In genomic region chr13:20995245-20995829, GRCh38 we compare ENCODE assay signal across 2 cellular contexts.
TF ChIP-seq lines count a peak whose summit lies in the region.

No MANE protein-coding gene starts in this region.

TF ChIP-seq in HepG2, 621 proteins besides CTCF, POLR2A, EP300 and RAD21 (continued from another document):
- no peak for TF ChIP-seq SNRNP70 (IDR thresholded peaks at IDR 0.05; ENCODE audit: low read depth, low read length)
- TF ChIP-seq ZNF17 (CRISPR knock-in tag; IDR thresholded peaks at IDR 0.05) = no peak
- TF ChIP-seq FOXK2 (IDR thresholded peaks at IDR 0.05) = no peak
- no peak for TF ChIP-seq ZBTB46 (CRISPR knock-in tag; IDR thresholded peaks at IDR 0.05; ENCODE audit: borderline replicate concordance)
- no peak for TF ChIP-seq MEIS1 (CRISPR knock-in tag; IDR thresholded peaks at IDR 0.05; ENCODE audit: borderline replicate concordance)
- TF ChIP-seq ZNF567 (CRISPR knock-in tag; IDR thresholded peaks at IDR 0.05; ENCODE audit: borderline replicate concordance) = no peak
- TF ChIP-seq MEIS2 (CRISPR knock-in tag; IDR thresholded peaks at IDR 0.05) = no peak
- no peak for TF ChIP-seq ASH2L (IDR thresholded peaks at IDR 0.05; ENCODE audit: insufficient read length, low read depth, low read length)
- no peak for TF ChIP-seq KAT8 (CRISPR knock-in tag; IDR thresholded peaks at IDR 0.05)
- no peak for TF ChIP-seq KDM1A (CRISPR knock-in tag; IDR thresholded peaks at IDR 0.05)
- no peak for TF ChIP-seq ZNF670 (CRISPR knock-in tag; IDR thresholded peaks at IDR 0.05; ENCODE audit: borderline replicate concordance)
- no peak for TF ChIP-seq KLF11 (CRISPR knock-in tag; IDR thresholded peaks at IDR 0.05)
- no peak for TF ChIP-seq JUNB (CRISPR knock-in tag; IDR thresholded peaks at IDR 0.05; ENCODE audit: borderline replicate concordance)
- no peak for TF ChIP-seq SOX13 (IDR thresholded peaks at IDR 0.05)
- TF ChIP-seq SOX13 (CRISPR knock-in tag; conservative IDR thresholded peaks at IDR 0.05 in 1 of 2, IDR thresholded peaks at IDR 0.05 in 1 of 2) = no peak
- no peak for TF ChIP-seq RXRA (CRISPR knock-in tag; IDR thresholded peaks at IDR 0.05)
- no peak for TF ChIP-seq ZNF615 (CRISPR knock-in tag; IDR thresholded peaks at IDR 0.05; ENCODE audit: borderline replicate concordance)

TF ChIP-seq in WTC11, 78 proteins besides CTCF, POLR2A, EP300 and RAD21 (continued from another document):
- TF ChIP-seq ZNF512 (CRISPR knock-in tag; IDR thresholded peaks at IDR 0.05; ENCODE audit: borderline replicate concordance) = no peak
- no peak for TF ChIP-seq ZNF232 (CRISPR knock-in tag; IDR thresholded peaks at IDR 0.05)
- no peak for TF ChIP-seq MYBL2 (CRISPR knock-in tag; IDR thresholded peaks at IDR 0.05)
- TF ChIP-seq HMGXB4 (CRISPR knock-in tag; IDR thresholded peaks at IDR 0.05) = no peak
- TF ChIP-seq HMGA2 (CRISPR knock-in tag; IDR thresholded peaks at IDR 0.05) = no peak
- TF ChIP-seq ZNF281 (CRISPR knock-in tag; IDR thresholded peaks at IDR 0.05) = no peak
- no peak for TF ChIP-seq CREM (CRISPR knock-in tag; IDR thresholded peaks at IDR 0.05)
- TF ChIP-seq EMX1 (CRISPR knock-in tag; IDR thresholded peaks at IDR 0.05) = no peak
- TF ChIP-seq SP1 (CRISPR knock-in tag; conservative IDR thresholded peaks at IDR 0.05) = no peak
- TF ChIP-seq FOXJ3 (CRISPR knock-in tag; IDR thresholded peaks at IDR 0.05; ENCODE audit: borderline replicate concordance) = no peak
- TF ChIP-seq ZBTB21 (CRISPR knock-in tag; IDR thresholded peaks at IDR 0.05; ENCODE audit: borderline replicate concordance) = no peak
- TF ChIP-seq MAX (CRISPR knock-in tag; IDR thresholded peaks at IDR 0.05) = no peak
